13 cellular contexts compared by ENCODE assay signal in genomic region chrX:154613586-154613985, GRCh38. TPM values are rescaled to one million over a fixed set of nuclear protein-coding genes. Genes with fewer than 3 reads are reported as not detected.
"Had no signal": no experiment of that assay in that cellular context is flagged by ENCODE, and none has a peak within 500 bp of the region (broad histone marks: within the 10 kb centered on the region; RNA-seq: fewer than 3 reads in every experiment).

No MANE protein-coding gene starts in this region.

RNA-seq across cellular contexts. Expression of gene CTAG1B, which starts 5.5 kb away (rescaled TPM):
- total RNA-seq: activated CD4-positive, alpha-beta T cell treated with anti-CD3 and anti-CD28 coated beads, Interleukin-2, amount 10 ng/mL, durations not matched to agents 24 days and 14 days; activated CD8-positive, alpha-beta memory T cell treated with anti-CD3 and anti-CD28 coated beads for 36 hours; activated CD8-positive, alpha-beta T cell treated with anti-CD3 and anti-CD28 coated beads for 36 hours; activated naive CD8-positive, alpha-beta T cell treated with anti-CD3 and anti-CD28 coated beads for 36 hours; activated T-cell treated with anti-CD3 and anti-CD28 coated beads, Interleukin-2, amount 50 U/mL, for 72 hours; activated T-helper 17 cell treated with anti-CD3 and anti-CD28 coated beads, Interleukin-2, amount 50 U/mL, for 72 hours; aorta; cerebellum; M059J; OCI-LY7; Peyer's patch; Right ventricle myocardium inferior; SK-MEL-5 had no signal
- polyA plus RNA-seq: aorta had no signal

RNA-seq across cellular contexts. Expression of gene CTAG1A, which starts 28.7 kb away (rescaled TPM):
- total RNA-seq: activated CD4-positive, alpha-beta T cell treated with anti-CD3 and anti-CD28 coated beads, Interleukin-2, amount 10 ng/mL, durations not matched to agents 24 days and 14 days; activated CD8-positive, alpha-beta memory T cell treated with anti-CD3 and anti-CD28 coated beads for 36 hours; activated CD8-positive, alpha-beta T cell treated with anti-CD3 and anti-CD28 coated beads for 36 hours; activated naive CD8-positive, alpha-beta T cell treated with anti-CD3 and anti-CD28 coated beads for 36 hours; activated T-cell treated with anti-CD3 and anti-CD28 coated beads, Interleukin-2, amount 50 U/mL, for 72 hours; activated T-helper 17 cell treated with anti-CD3 and anti-CD28 coated beads, Interleukin-2, amount 50 U/mL, for 72 hours; aorta; cerebellum; M059J; OCI-LY7; Peyer's patch; Right ventricle myocardium inferior; SK-MEL-5 had no signal
- polyA plus RNA-seq: aorta had no signal

RNA-seq across cellular contexts. Expression of gene CTAG2, which starts 39.8 kb away (rescaled TPM):
- total RNA-seq: activated CD4-positive, alpha-beta T cell treated with anti-CD3 and anti-CD28 coated beads, Interleukin-2, amount 10 ng/mL, durations not matched to agents 24 days and 14 days; activated CD8-positive, alpha-beta T cell treated with anti-CD3 and anti-CD28 coated beads for 36 hours; activated T-cell treated with anti-CD3 and anti-CD28 coated beads, Interleukin-2, amount 50 U/mL, for 72 hours; activated T-helper 17 cell treated with anti-CD3 and anti-CD28 coated beads, Interleukin-2, amount 50 U/mL, for 72 hours; aorta; cerebellum; M059J; OCI-LY7; Peyer's patch; Right ventricle myocardium inferior had no signal
